Comparison of ENCODE assay signal across 1 cellular context in the genomic region with DNA sequence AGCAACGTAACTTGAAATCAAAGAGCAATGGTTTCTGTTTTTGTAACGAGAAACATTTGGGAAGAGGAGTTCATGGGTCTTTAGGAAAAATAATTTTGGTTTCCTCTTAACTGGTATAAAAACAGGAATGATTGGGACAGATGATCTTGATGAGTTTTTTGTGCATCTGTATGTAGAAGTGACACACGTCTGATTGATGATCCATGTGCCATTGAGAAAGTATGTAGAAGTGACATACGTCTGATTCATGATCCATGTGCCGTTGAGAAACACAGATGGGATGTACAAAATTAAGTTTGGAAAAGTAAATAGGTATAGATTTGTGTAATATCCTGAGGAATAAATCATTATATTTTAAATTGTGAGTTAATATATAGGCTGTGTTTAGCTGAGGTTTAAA.
TF ChIP-seq lines count a peak whose summit lies in the region.

No MANE protein-coding gene starts in this region.

TF ChIP-seq in HepG2, 621 proteins besides CTCF, POLR2A, EP300 and RAD21:
- TF ChIP-seq ZHX2 (IDR thresholded peaks at IDR 0.05; ENCODE audit: low read depth) (no peak), ZHX2 (CRISPR knock-in tag; IDR thresholded peaks at IDR 0.05; ENCODE audit: borderline replicate concordance) (no peak), ZBTB7A (CRISPR knock-in tag; IDR thresholded peaks at IDR 0.05) (no peak), NR2F1 (CRISPR knock-in tag; IDR thresholded peaks at IDR 0.05) (no peak), NONO (IDR thresholded peaks at IDR 0.05) (no peak), NONO (CRISPR knock-in tag; conservative IDR thresholded peaks at IDR 0.05) (no peak), PHB2 (IDR thresholded peaks at IDR 0.05; ENCODE audit: partially characterized antibody) (no peak), CENPT (CRISPR knock-in tag; IDR thresholded peaks at IDR 0.05; ENCODE audit: low read depth) (no peak), TOPORS (CRISPR knock-in tag; IDR thresholded peaks at IDR 0.05) (no peak), KLF13 (CRISPR knock-in tag; IDR thresholded peaks at IDR 0.05) (no peak), ZEB1 (IDR thresholded peaks at IDR 0.05; ENCODE audit: insufficient replicate concordance, low read depth) (no peak), MLX (CRISPR knock-in tag; IDR thresholded peaks at IDR 0.05) (no peak), HES4 (CRISPR knock-in tag; IDR thresholded peaks at IDR 0.05; ENCODE audit: borderline replicate concordance) (no peak), HINFP (CRISPR knock-in tag; IDR thresholded peaks at IDR 0.05; ENCODE audit: low read depth) (no peak), ZNF589 (CRISPR knock-in tag; conservative IDR thresholded peaks at IDR 0.05) (no peak), MED13 (CRISPR knock-in tag; IDR thresholded peaks at IDR 0.05) (no peak)
- TF ChIP-seq, protein P1, sequence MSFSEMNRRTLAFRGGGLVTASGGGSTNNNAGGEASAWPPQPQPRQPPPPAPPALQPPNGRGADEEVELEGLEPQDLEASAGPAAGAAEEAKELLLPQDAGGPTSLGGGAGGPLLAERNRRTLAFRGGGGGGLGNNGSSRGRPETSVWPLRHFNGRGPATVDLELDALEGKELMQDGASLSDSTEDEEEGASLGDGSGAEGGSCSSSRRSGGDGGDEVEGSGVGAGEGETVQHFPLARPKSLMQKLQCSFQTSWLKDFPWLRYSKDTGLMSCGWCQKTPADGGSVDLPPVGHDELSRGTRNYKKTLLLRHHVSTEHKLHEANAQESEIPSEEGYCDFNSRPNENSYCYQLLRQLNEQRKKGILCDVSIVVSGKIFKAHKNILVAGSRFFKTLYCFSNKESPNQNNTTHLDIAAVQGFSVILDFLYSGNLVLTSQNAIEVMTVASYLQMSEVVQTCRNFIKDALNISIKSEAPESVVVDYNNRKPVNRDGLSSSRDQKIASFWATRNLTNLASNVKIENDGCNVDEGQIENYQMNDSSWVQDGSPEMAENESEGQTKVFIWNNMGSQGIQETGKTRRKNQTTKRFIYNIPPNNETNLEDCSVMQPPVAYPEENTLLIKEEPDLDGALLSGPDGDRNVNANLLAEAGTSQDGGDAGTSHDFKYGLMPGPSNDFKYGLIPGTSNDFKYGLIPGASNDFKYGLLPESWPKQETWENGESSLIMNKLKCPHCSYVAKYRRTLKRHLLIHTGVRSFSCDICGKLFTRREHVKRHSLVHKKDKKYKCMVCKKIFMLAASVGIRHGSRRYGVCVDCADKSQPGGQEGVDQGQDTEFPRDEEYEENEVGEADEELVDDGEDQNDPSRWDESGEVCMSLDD (CRISPR knock-in tag; IDR thresholded peaks at IDR 0.05; ENCODE audit: borderline replicate concordance) = no peak
- TF ChIP-seq, protein P2, sequence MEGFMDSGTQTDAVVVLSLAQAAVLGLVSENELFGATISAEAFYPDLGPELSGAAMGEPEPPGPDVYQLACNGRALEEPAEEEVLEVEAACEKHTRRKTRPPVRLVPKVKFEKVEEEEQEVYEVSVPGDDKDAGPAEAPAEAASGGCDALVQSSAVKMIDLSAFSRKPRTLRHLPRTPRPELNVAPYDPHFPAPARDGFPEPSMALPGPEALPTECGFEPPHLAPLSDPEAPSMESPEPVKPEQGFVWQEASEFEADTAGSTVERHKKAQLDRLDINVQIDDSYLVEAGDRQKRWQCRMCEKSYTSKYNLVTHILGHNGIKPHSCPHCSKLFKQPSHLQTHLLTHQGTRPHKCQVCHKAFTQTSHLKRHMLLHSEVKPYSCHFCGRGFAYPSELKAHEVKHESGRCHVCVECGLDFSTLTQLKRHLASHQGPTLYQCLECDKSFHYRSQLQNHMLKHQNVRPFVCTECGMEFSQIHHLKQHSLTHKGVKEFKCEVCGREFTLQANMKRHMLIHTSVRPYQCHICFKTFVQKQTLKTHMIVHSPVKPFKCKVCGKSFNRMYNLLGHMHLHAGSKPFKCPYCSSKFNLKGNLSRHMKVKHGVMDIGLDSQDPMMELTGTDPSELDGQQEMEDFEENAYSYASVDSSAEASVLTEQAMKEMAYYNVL (CRISPR knock-in tag; IDR thresholded peaks at IDR 0.05; ENCODE audit: borderline replicate concordance) = no peak
- TF ChIP-seq, protein P3, sequence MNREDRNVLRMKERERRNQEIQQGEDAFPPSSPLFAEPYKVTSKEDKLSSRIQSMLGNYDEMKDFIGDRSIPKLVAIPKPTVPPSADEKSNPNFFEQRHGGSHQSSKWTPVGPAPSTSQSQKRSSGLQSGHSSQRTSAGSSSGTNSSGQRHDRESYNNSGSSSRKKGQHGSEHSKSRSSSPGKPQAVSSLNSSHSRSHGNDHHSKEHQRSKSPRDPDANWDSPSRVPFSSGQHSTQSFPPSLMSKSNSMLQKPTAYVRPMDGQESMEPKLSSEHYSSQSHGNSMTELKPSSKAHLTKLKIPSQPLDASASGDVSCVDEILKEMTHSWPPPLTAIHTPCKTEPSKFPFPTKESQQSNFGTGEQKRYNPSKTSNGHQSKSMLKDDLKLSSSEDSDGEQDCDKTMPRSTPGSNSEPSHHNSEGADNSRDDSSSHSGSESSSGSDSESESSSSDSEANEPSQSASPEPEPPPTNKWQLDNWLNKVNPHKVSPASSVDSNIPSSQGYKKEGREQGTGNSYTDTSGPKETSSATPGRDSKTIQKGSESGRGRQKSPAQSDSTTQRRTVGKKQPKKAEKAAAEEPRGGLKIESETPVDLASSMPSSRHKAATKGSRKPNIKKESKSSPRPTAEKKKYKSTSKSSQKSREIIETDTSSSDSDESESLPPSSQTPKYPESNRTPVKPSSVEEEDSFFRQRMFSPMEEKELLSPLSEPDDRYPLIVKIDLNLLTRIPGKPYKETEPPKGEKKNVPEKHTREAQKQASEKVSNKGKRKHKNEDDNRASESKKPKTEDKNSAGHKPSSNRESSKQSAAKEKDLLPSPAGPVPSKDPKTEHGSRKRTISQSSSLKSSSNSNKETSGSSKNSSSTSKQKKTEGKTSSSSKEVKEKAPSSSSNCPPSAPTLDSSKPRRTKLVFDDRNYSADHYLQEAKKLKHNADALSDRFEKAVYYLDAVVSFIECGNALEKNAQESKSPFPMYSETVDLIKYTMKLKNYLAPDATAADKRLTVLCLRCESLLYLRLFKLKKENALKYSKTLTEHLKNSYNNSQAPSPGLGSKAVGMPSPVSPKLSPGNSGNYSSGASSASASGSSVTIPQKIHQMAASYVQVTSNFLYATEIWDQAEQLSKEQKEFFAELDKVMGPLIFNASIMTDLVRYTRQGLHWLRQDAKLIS (CRISPR knock-in tag; IDR thresholded peaks at IDR 0.05) = no peak
TF ChIP-seq in HepG2: peak in this region for 0.
